In the genomic region with DNA sequence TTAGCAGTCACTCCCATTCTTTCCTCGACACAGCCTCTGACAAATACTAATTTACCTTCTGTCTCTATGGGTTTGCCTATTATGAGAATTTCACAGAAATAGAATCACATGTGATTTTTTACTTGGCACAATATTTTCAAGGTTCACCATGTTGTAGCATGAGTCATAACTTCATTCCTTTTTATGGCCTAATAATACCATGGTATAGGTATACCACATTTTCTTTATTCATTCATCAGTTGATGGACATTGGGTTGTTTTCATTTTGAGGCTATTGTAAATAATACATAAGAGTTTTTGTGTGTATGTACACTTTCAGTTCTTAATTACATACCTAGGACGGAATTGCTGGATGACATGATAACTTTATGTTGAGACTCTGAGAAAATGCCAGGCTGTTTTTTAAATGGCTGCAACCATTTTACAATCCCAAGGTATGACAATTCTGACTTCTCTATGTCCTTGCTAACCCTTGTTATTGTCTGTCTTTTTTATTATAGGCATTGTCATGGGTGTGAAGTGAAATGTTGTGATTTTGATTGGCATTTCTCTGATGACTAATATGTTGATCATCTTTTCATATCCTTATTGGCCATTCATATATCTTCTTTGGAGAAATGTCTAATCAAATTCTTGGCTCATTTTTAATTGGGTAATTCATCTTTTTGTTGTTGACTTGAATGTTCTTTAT, we compare ENCODE assay signal across 22 cellular contexts.
"Had no signal": no experiment of that assay in that cellular context is flagged by ENCODE, and none has a peak within 500 bp of the region (broad histone marks: within the 10 kb centered on the region; RNA-seq: fewer than 3 reads in every experiment).

No MANE protein-coding gene starts in this region.

- H3K36me3 ChIP-seq: neural progenitor cell, ovary, suprapubic skin, thyroid gland, uterus had no signal

- H3K4me1 Mint-ChIP-seq: neural progenitor cell had no signal

- DNase-seq: cortex of kidney; dorsolateral prefrontal cortex; effector CD8-positive, alpha-beta T cell; erythroblast; foreskin melanocyte; head of caudate nucleus; kidney glomerular epithelial cell; nucleus accumbens; ovary; right cardiac atrium; stimulated activated CD4-positive, alpha-beta T cell treated with anti-CD3 and anti-CD28 coated beads, Interleukin-2, amount 100 ng/mL, for 48 hours; stimulated activated naive CD8-positive, alpha-beta T cell treated with anti-CD3 and anti-CD28 coated beads, Interleukin-15, Interleukin-2, amounts not matched to agents 100 U/mL and 50 U/mL, for 24 hours; thyroid gland; uterus had no signal

- H3K9ac ChIP-seq: neural progenitor cell had no signal

- H3K4me3 Mint-ChIP-seq: mesothelial cell of epicardium; natural killer cell treated with Interleukin-12 subunit alpha and Interleukin-12 subunit beta and Interleukin-15 and Interleukin-18, amount 100 ng/mL, for 72 hours; neural progenitor cell; type B pancreatic cell had no signal

- H3K27ac ChIP-seq: dorsolateral prefrontal cortex, hepatocyte, neural progenitor cell, ovary, suprapubic skin, thyroid gland, uterus had no signal

- H3K9me3 ChIP-seq: ovary, suprapubic skin, thyroid gland, uterus had no signal

- H3K27ac Mint-ChIP-seq: mesothelial cell of epicardium; natural killer cell treated with Interleukin-12 subunit alpha and Interleukin-12 subunit beta and Interleukin-15 and Interleukin-18, amount 100 ng/mL, for 72 hours; neural progenitor cell; type B pancreatic cell had no signal

- H3K4me3 ChIP-seq: dorsolateral prefrontal cortex, hepatocyte, neural progenitor cell, ovary, smooth muscle cell, suprapubic skin, thyroid gland, uterus had no signal

- H3K9me3 Mint-ChIP-seq: natural killer cell treated with Interleukin-12 subunit alpha and Interleukin-12 subunit beta and Interleukin-15 and Interleukin-18, amount 100 ng/mL, for 72 hours; neural progenitor cell; type B pancreatic cell had no signal

- H3K4me1 ChIP-seq: neural progenitor cell, suprapubic skin, thyroid gland, uterus had no signal

- H3K79me2 ChIP-seq: hepatocyte had no signal

- H3K4me2 ChIP-seq: hepatocyte, neural progenitor cell, smooth muscle cell had no signal

- H2AFZ ChIP-seq: hepatocyte, neural progenitor cell had no signal

- H3K36me3 Mint-ChIP-seq: mesothelial cell of epicardium; natural killer cell treated with Interleukin-12 subunit alpha and Interleukin-12 subunit beta and Interleukin-15 and Interleukin-18, amount 100 ng/mL, for 72 hours; neural progenitor cell; type B pancreatic cell had no signal

- ATAC-seq: left lobe of liver; natural killer cell treated with Interleukin-12 subunit alpha and Interleukin-12 subunit beta and Interleukin-15 and Interleukin-18, amount 100 ng/mL, for 72 hours; right cardiac atrium; stimulated activated naive CD8-positive, alpha-beta T cell treated with anti-CD3 and anti-CD28 coated beads, Interleukin-15, Interleukin-2, amounts not matched to agents 100 U/mL and 50 U/mL, for 24 hours had no signal

- H3K27me3 ChIP-seq: hepatocyte, neural progenitor cell, ovary, suprapubic skin, thyroid gland, uterus had no signal
